8 cellular contexts compared by ENCODE assay signal in genomic region chr17:19992803-19993713, GRCh38. TPM values are rescaled to one million over a fixed set of nuclear protein-coding genes. Genes with fewer than 3 reads are reported as not detected.
DNase-seq lines count a peak whose midpoint lies in the region; ATAC-seq and TF ChIP-seq lines count a peak whose summit lies in the region.

No MANE protein-coding gene starts in this region.

- H3K4me3 ChIP-seq in OCI-LY3 (ENCODE audit: low read length) = peak overlapping the region; percentile 56

- no peaks in the 10 kb centered on the region for H4K20me1 ChIP-seq in OCI-LY3 (ENCODE audit: insufficient read depth, low read length)

- TF ChIP-seq RAD21 in Ishikawa (IDR thresholded peaks at IDR 0.05; ENCODE audit: low read depth) = peak; percentile 89

- ATAC-seq in GM21515 (IDR thresholded peaks at IDR 0.05; ENCODE audit: unreplicated experiment) = peak; percentile 88

- H2AFZ ChIP-seq in OCI-LY3 (ENCODE audit: low read depth, low read length) = no peak overlapping the region

- peak; percentile 46 for TF ChIP-seq CTCF in OCI-LY3 (IDR thresholded peaks at IDR 0.05; ENCODE audit: low read depth, low read length)
- TF ChIP-seq CTCF in endothelial cell (IDR thresholded peaks at IDR 0.05; ENCODE audit: unreplicated experiment) = peak; percentile 87

- no peaks in the 10 kb centered on the region for H3K9me3 Mint-ChIP-seq in endothelial cell (ENCODE audit: unreplicated experiment)

- no peaks in the 10 kb centered on the region for H3K36me3 ChIP-seq in OCI-LY3 (replicated peaks; ENCODE audit: low read depth, low read length)

- H3K4me2 ChIP-seq in OCI-LY3 (ENCODE audit: low read length) = peak overlapping the region; percentile 65

- H3K4me1 Mint-ChIP-seq in endothelial cell (ENCODE audit: unreplicated experiment) = peaks cover 9% of the 10 kb centered on the region

- no peak for TF ChIP-seq EP300 in Ishikawa (IDR thresholded peaks at IDR 0.05; ENCODE audit: borderline replicate concordance)

- no peak overlapping the region for H3K27ac ChIP-seq in OCI-LY3 (ENCODE audit: low read length)

- no peaks in the 10 kb centered on the region for H3K27me3 ChIP-seq in OCI-LY3 (ENCODE audit: low read depth, low read length)

- H3K27ac Mint-ChIP-seq in endothelial cell (ENCODE audit: unreplicated experiment) = no peak overlapping the region

- no peaks in the 10 kb centered on the region for H3K27me3 Mint-ChIP-seq in endothelial cell (ENCODE audit: unreplicated experiment)

- H3K9me3 ChIP-seq in OCI-LY3 (ENCODE audit: insufficient read depth, low read length) = no peaks in the 10 kb centered on the region

- H3K4me3 Mint-ChIP-seq in endothelial cell (ENCODE audit: unreplicated experiment) = no peak overlapping the region

- H3K9ac ChIP-seq in OCI-LY3 (ENCODE audit: low read length) = no peak overlapping the region

- DNase-seq in CMK (ENCODE audit: low read depth) (peak; percentile 75), endothelial cell (ENCODE audit: low spot score) (peak; percentile 84), middle frontal gyrus (ENCODE audit: extremely low spot score, low spot score) (peak; percentile 77)
- DNase-seq in activated CD8-positive, alpha-beta memory T cell treated with anti-CD3 and anti-CD28 coated beads, Interleukin-2, amount 50 U/mL, for 4 hours = peak; percentile 71
- peak; percentile 82 for DNase-seq in stimulated activated CD8-positive, alpha-beta memory T cell treated with anti-CD3 and anti-CD28 coated beads, Interleukin-4, amount 100 ng/mL, for 48 hours

- no peaks in the 10 kb centered on the region for H3K79me2 ChIP-seq in OCI-LY3 (ENCODE audit: low read length)

- no peaks in the 10 kb centered on the region for H3K4me1 ChIP-seq in OCI-LY3 (ENCODE audit: low read length)

- H3K36me3 Mint-ChIP-seq in endothelial cell (ENCODE audit: low read depth, unreplicated experiment) = no peaks in the 10 kb centered on the region

TF ChIP-seq in Ishikawa, 13 proteins besides CTCF, POLR2A, EP300 and RAD21:
- TF ChIP-seq TEAD4 (IDR thresholded peaks at IDR 0.05) (peak; percentile 68), TAF1 (IDR thresholded peaks at IDR 0.05; ENCODE audit: low read depth) (no peak), CEBPB (IDR thresholded peaks at IDR 0.05) (peak; percentile 65), TCF12 (IDR thresholded peaks at IDR 0.05; ENCODE audit: low read depth) (peak; percentile 41; the same call in 1 of the 2 replicates)

RNA-seq across cellular contexts. Expression of gene AKAP10, which starts 15.4 kb away (rescaled TPM):
- total RNA-seq in endothelial cell (ENCODE audit: unreplicated experiment) = 26.9 TPM

RNA-seq across cellular contexts. Expression of gene SPECC1, which starts 16.1 kb away (rescaled TPM):
- total RNA-seq in endothelial cell (ENCODE audit: unreplicated experiment) = 65.7 TPM
